ENCODE assay signal across 8 cellular contexts in the genomic region with DNA sequence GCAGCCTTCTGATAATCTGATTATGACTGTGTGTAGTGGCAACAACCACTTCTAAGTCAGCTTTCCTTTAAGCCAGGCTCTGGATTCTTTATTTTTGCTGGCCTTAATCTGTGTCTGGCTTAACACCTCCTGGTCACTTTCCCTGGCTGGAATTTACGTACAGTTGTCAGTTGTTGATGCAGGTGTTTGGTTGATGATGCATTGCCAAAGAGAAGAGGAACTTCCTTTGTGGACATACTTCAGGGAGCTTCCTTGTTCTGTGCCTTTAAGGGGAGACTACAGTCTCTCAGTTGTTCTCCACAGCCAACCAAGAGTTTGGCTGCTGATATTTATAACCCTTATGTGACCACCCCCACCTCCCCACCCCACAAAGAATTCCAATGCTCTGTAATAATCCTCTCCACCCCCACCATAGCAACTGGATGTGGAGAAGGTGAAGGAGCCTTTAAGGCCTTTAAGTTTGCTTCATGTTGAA.
DNase-seq lines count a peak whose midpoint lies in the region; ATAC-seq and TF ChIP-seq lines count a peak whose summit lies in the region.

No MANE protein-coding gene starts in this region.

- H3K4me3 Mint-ChIP-seq in activated CD8-positive, alpha-beta T cell treated with anti-CD3 and anti-CD28 coated beads for 36 hours = no peak overlapping the region

- no peak overlapping the region for H3K27ac ChIP-seq in WERI-Rb-1
- peak overlapping the region; percentile 18 for H3K27ac ChIP-seq in thymus (ENCODE audit: low read depth)

- H3K4me3 ChIP-seq in WERI-Rb-1 (ENCODE audit: low read depth, low read length) = no peak overlapping the region
- no peak overlapping the region for H3K4me3 ChIP-seq in thymus (ENCODE audit: low read length)

- H3K36me3 ChIP-seq in WERI-Rb-1 (peaks cover 13% of the 10 kb centered on the region), thymus (ENCODE audit: control insufficient read depth, insufficient read depth) (no peaks in the 10 kb centered on the region)

- no peaks in the 10 kb centered on the region for H3K9me3 ChIP-seq in WERI-Rb-1 (ENCODE audit: severe bottlenecking)
- no peaks in the 10 kb centered on the region for H3K9me3 ChIP-seq in thymus (ENCODE audit: control insufficient read depth)

- DNase-seq in SKM-1 treated with dmso at 0.1 percent for 144 hours (lab: John Stamatoyannopoulos, UW; ENCODE audit: unreplicated experiment) = peak; percentile 35
- no peak for DNase-seq in SKM-1 (lab: John Stamatoyannopoulos, UW; ENCODE audit: unreplicated experiment)
- DNase-seq in WERI-Rb-1 = peak; percentile 19
- DNase-seq in iPS-NIHi11 (ENCODE audit: low spot score) = peak; percentile 40
- no peak for DNase-seq in activated CD8-positive, alpha-beta T cell treated with anti-CD3 and anti-CD28 coated beads for 36 hours
- DNase-seq in erythroblast (lab: John Stamatoyannopoulos, UW) = no peak
- DNase-seq in NCI-H2107 (lab: John Stamatoyannopoulos, UW) = no peak

- CTCF ChIA-PET in activated CD8-positive, alpha-beta T cell treated with anti-CD3 and anti-CD28 coated beads for 36 hours (lab: Charles Lee) = interaction anchor here (1.7 to 5.0 kb wide), 2 partner anchors 15 to 203 kb away, joined by 7 to 34 read pairs; no protein-coding TSS in a partner anchor

- H3K27me3 Mint-ChIP-seq in activated CD8-positive, alpha-beta T cell treated with anti-CD3 and anti-CD28 coated beads for 36 hours = no peaks in the 10 kb centered on the region

- TF ChIP-seq CTCF in WERI-Rb-1 (IDR thresholded peaks at IDR 0.05; ENCODE audit: low read depth, low read length) = no peak
- no peak for TF ChIP-seq CTCF in activated CD8-positive, alpha-beta T cell treated with anti-CD3 and anti-CD28 coated beads for 36 hours (IDR thresholded peaks at IDR 0.05)

- ATAC-seq in activated CD8-positive, alpha-beta T cell treated with anti-CD3 and anti-CD28 coated beads for 36 hours = no peak

- no peak overlapping the region for H3K27ac Mint-ChIP-seq in activated CD8-positive, alpha-beta T cell treated with anti-CD3 and anti-CD28 coated beads for 36 hours

- peaks cover 76% of the 10 kb centered on the region for H3K4me1 Mint-ChIP-seq in activated CD8-positive, alpha-beta T cell treated with anti-CD3 and anti-CD28 coated beads for 36 hours (ENCODE audit: low read depth)

- H3K36me3 Mint-ChIP-seq in activated CD8-positive, alpha-beta T cell treated with anti-CD3 and anti-CD28 coated beads for 36 hours (ENCODE audit: low read depth) = peaks cover 21% of the 10 kb centered on the region

- no peak for TF ChIP-seq POLR2A in erythroblast (IDR thresholded peaks at IDR 0.05; ENCODE audit: low read length)

- POLR2A ChIA-PET in activated CD8-positive, alpha-beta T cell treated with anti-CD3 and anti-CD28 coated beads for 36 hours (lab: Charles Lee) = interaction anchor here (0.7 to 1.6 kb wide), 3 partner anchors 16 to 202 kb away, joined by 3 read pairs; no protein-coding TSS in a partner anchor

- 14% methylated on average over 1 of the region's 1 CpG for WGBS in thymus

- intact Hi-C loops in activated CD8-positive, alpha-beta T cell treated with anti-CD3 and anti-CD28 coated beads for 36 hours (cut with micrococcal nuclease) = no loop called here

- peaks cover 13% of the 10 kb centered on the region for H3K4me1 ChIP-seq in thymus (ENCODE audit: control insufficient read depth, insufficient read depth, low read length)

- no peaks in the 10 kb centered on the region for H3K27me3 ChIP-seq in WERI-Rb-1 (ENCODE audit: insufficient read depth, low read depth, severe bottlenecking)
- H3K27me3 ChIP-seq in thymus (ENCODE audit: control insufficient read depth, insufficient read depth) = no peaks in the 10 kb centered on the region

- no peaks in the 10 kb centered on the region for H3K9me3 Mint-ChIP-seq in activated CD8-positive, alpha-beta T cell treated with anti-CD3 and anti-CD28 coated beads for 36 hours

Comparison
In these comparisons a context has a peak if more than half of its experiments do, and no peak if none do; other contexts are left out.
1. DNase-seq: peak in SKM-1 treated with dmso at 0.1 percent for 144 hours (single experiment), WERI-Rb-1 (single experiment) and iPS-NIHi11 (single experiment); none in SKM-1 (single experiment), activated CD8-positive, alpha-beta T cell treated with anti-CD3 and anti-CD28 coated beads for 36 hours (single experiment), erythroblast (0 of 2) and NCI-H2107 (single experiment).